ENCODE assay signal across 13 cellular contexts in genomic region chr2:5368263-5368662, GRCh38.
"Had no signal": no experiment of that assay in that cellular context is flagged by ENCODE, and none has a peak within 500 bp of the region (broad histone marks: within the 10 kb centered on the region; RNA-seq: fewer than 3 reads in every experiment).

No MANE protein-coding gene starts in this region.

- H3K4me1 Mint-ChIP-seq: activated T-helper 17 cell treated with anti-CD3 and anti-CD28 coated beads, Interleukin-2, amount 50 U/mL, for 72 hours; WTC11 had no signal

- H3K9me3 ChIP-seq: heart right ventricle, stomach, thoracic aorta had no signal

- H3K27me3 Mint-ChIP-seq: activated T-helper 17 cell treated with anti-CD3 and anti-CD28 coated beads, Interleukin-2, amount 50 U/mL, for 72 hours had no signal

- H3K27ac Mint-ChIP-seq: activated T-helper 17 cell treated with anti-CD3 and anti-CD28 coated beads, Interleukin-2, amount 50 U/mL, for 72 hours; WTC11 had no signal

- H3K4me3 Mint-ChIP-seq: activated T-helper 17 cell treated with anti-CD3 and anti-CD28 coated beads, Interleukin-2, amount 50 U/mL, for 72 hours; WTC11 had no signal

- ATAC-seq: activated T-helper 17 cell treated with anti-CD3 and anti-CD28 coated beads, Interleukin-2, amount 50 U/mL, for 72 hours; heart right ventricle; left ventricle myocardium superior; WTC11 had no signal

- DNase-seq: activated CD4-positive, alpha-beta T cell treated with anti-CD3 and anti-CD28 coated beads for 48 hours; activated naive CD4-positive, alpha-beta T cell treated with anti-CD3 and anti-CD28 coated beads, Interleukin-2, amount 50 U/mL, for 16 hours; activated T-cell treated with anti-CD3 and anti-CD28 coated beads for 4 hours; caudate nucleus; effector CD4-positive, alpha-beta T cell; heart right ventricle; kidney; left ventricle myocardium superior; retina; stomach had no signal
